Comparison of ENCODE assay signal across 8 cellular contexts in the genomic region with DNA sequence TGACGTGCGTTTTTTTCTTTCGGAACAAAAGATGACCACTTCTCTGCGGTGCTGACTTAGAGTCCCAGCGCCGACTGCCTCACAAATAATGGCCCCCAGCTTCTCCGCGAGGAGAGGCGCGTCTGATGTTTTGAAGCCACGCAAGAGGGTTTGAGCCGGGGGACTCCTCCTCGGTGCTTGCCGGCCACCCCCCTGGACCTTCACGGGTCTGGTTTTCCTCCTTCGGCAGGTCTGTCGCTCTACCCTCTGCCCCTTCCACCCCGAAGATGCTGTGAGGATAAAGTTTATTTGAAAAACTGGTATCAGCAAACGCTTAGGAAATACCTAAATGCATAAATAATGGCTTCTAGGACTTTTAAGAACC. TPM values are rescaled to one million over a fixed set of nuclear protein-coding genes. Genes with fewer than 3 reads are reported as not detected.
DNase-seq lines count a peak whose midpoint lies in the region; ATAC-seq and TF ChIP-seq lines count a peak whose summit lies in the region.

No MANE protein-coding gene starts in this region.

- DNase-seq in M059J (ENCODE audit: low read depth) (peak; percentile 61), NOMO-1 treated with dmso at 0.1 percent for 144 hours (lab: John Stamatoyannopoulos, UW; ENCODE audit: unreplicated experiment) (no peak), globus pallidus (ENCODE audit: low spot score) (no peak), NOMO-1 treated with DMSO at 0.1 percent for 48 hours (lab: John Stamatoyannopoulos, UW; ENCODE audit: unreplicated experiment) (no peak), GM10266 (ENCODE audit: extremely low spot score) (no peak)
- DNase-seq in naive thymus-derived CD4-positive, alpha-beta T cell = no peak

- intact Hi-C loops in dendritic cell treated with granulocyte-macrophage colony-stimulating factor and Interleukin-4, amounts not matched to agents 40 ng/mL and 50 ng/mL, for 4 days (cut with micrococcal nuclease) = loop anchor here (1.0 kb wide), 1 partner anchor 12 kb away; the partner anchor contains the start of gene TOR1A
- intact Hi-C loops in naive thymus-derived CD4-positive, alpha-beta T cell (cut with micrococcal nuclease) = loop anchor here (1.0 to 10.0 kb wide), 12 partner anchors 12 to 400 kb away; partner anchors contain the start of genes TOR1A (in 2 of the 2), TOR1B (in 2 of the 2) and FNBP1 (in 1 of the 2)

- peaks cover 38 to 55% of the 10 kb centered on the region in 2 donors for H3K4me1 ChIP-seq in naive thymus-derived CD4-positive, alpha-beta T cell (ENCODE audit: control insufficient read depth in 2 of 2, insufficient read depth in 2 of 2, low read length in 2 of 2)

- H3K4me3 Mint-ChIP-seq in dendritic cell treated with granulocyte-macrophage colony-stimulating factor and Interleukin-4, amounts not matched to agents 40 ng/mL and 50 ng/mL, for 4 days = peak overlapping the region; percentile 88
- H3K4me3 Mint-ChIP-seq in naive thymus-derived CD4-positive, alpha-beta T cell = peak overlapping the region; percentile 86 to 98 (median 95)

- peaks cover 48% of the 10 kb centered on the region for H3K36me3 Mint-ChIP-seq in dendritic cell treated with granulocyte-macrophage colony-stimulating factor and Interleukin-4, amounts not matched to agents 40 ng/mL and 50 ng/mL, for 4 days (ENCODE audit: low read depth)
- H3K36me3 Mint-ChIP-seq in naive thymus-derived CD4-positive, alpha-beta T cell = peaks cover 0 to 26% (median 12%) of the 10 kb centered on the region in 5 donors

- no peaks in the 10 kb centered on the region for H3K27me3 Mint-ChIP-seq in dendritic cell treated with granulocyte-macrophage colony-stimulating factor and Interleukin-4, amounts not matched to agents 40 ng/mL and 50 ng/mL, for 4 days
- no peaks in the 10 kb centered on the region for H3K27me3 Mint-ChIP-seq in naive thymus-derived CD4-positive, alpha-beta T cell

- peak overlapping the region; percentile 97 for H3K27ac ChIP-seq in naive thymus-derived CD4-positive, alpha-beta T cell (ENCODE audit: low read depth, low read length)

- H3K27me3 ChIP-seq in naive thymus-derived CD4-positive, alpha-beta T cell (ENCODE audit: control insufficient read depth in 2 of 2, insufficient read depth in 2 of 2, low read length in 2 of 2) = no peaks in the 10 kb centered on the region

- POLR2A ChIA-PET in naive thymus-derived CD4-positive, alpha-beta T cell (lab: Charles Lee) = interaction anchor here (0.6 to 11.4 kb wide), 10 partner anchors 9 to 217 kb away, joined by 3 to 162 read pairs (median 6); partner anchors contain the start of genes TOR1A and TOR1B

- H3K4me3 ChIP-seq in GM08714 (ENCODE audit: low read length) = peak overlapping the region; percentile 88
- H3K4me3 ChIP-seq in naive thymus-derived CD4-positive, alpha-beta T cell (ENCODE audit: low read length) = peak overlapping the region; percentile 69

- TF ChIP-seq CTCF in GM10266 (IDR thresholded peaks at IDR 0.05; ENCODE audit: control insufficient read depth, insufficient read depth, low read depth, missing control alignments) = no peak

- CTCF ChIA-PET in naive thymus-derived CD4-positive, alpha-beta T cell (lab: Charles Lee) = interaction anchor here (1.9 kb wide), 1 partner anchor 49 kb away, joined by 6 read pairs; no protein-coding TSS in a partner anchor

- H3K9me3 ChIP-seq in naive thymus-derived CD4-positive, alpha-beta T cell (ENCODE audit: control insufficient read depth in 2 of 3, low read length in 3 of 3) = no peaks in the 10 kb centered on the region

- peak overlapping the region; percentile 93 for H3K27ac Mint-ChIP-seq in dendritic cell treated with granulocyte-macrophage colony-stimulating factor and Interleukin-4, amounts not matched to agents 40 ng/mL and 50 ng/mL, for 4 days
- H3K27ac Mint-ChIP-seq in naive thymus-derived CD4-positive, alpha-beta T cell = peak overlapping the region; percentile 91 to 97 (median 96)

- H3K9me3 Mint-ChIP-seq in dendritic cell treated with granulocyte-macrophage colony-stimulating factor and Interleukin-4, amounts not matched to agents 40 ng/mL and 50 ng/mL, for 4 days = no peaks in the 10 kb centered on the region
- H3K9me3 Mint-ChIP-seq in naive thymus-derived CD4-positive, alpha-beta T cell = no peaks in the 10 kb centered on the region

- peaks cover 55% of the 10 kb centered on the region for H3K4me1 Mint-ChIP-seq in dendritic cell treated with granulocyte-macrophage colony-stimulating factor and Interleukin-4, amounts not matched to agents 40 ng/mL and 50 ng/mL, for 4 days (ENCODE audit: low read depth)
- peaks cover 45 to 71% (median 62%) of the 10 kb centered on the region in 7 donors for H3K4me1 Mint-ChIP-seq in naive thymus-derived CD4-positive, alpha-beta T cell

- peaks cover 14 to 36% (median 19%) of the 10 kb centered on the region in 3 experiments for H3K36me3 ChIP-seq in naive thymus-derived CD4-positive, alpha-beta T cell (ENCODE audit: control insufficient read depth in 2 of 3, insufficient read depth in 3 of 3, low read length in 3 of 3)

- ATAC-seq in naive thymus-derived CD4-positive, alpha-beta T cell = no peak

RNA-seq across cellular contexts. Expression of gene USP20, which starts 0.6 kb away (rescaled TPM):
- 5.5 and 18.0 TPM in 2 replicates for total RNA-seq in M059J (2014; rRNA removed; shearing (Covaris generic))
- 100 to 1,000 TPM in 3 of 5 experiments, 10 to 100 TPM in 2; 94.9 to 156 (median 118) TPM for total RNA-seq in naive thymus-derived CD4-positive, alpha-beta T cell
- polyA plus RNA-seq in naive thymus-derived CD4-positive, alpha-beta T cell = 10 to 100 TPM; 41.0 to 87.2 TPM

RNA-seq across cellular contexts. Expression of gene C9orf78, which starts 0.8 kb away (rescaled TPM):
- 49.9 and 51.4 TPM in 2 replicates for total RNA-seq in M059J (2014; rRNA removed; shearing (Covaris generic))
- 100 to 1,000 TPM in 2 of 5 experiments, 10 to 100 TPM in 3; 66.2 to 118 (median 95.8) TPM for total RNA-seq in naive thymus-derived CD4-positive, alpha-beta T cell
- polyA plus RNA-seq in naive thymus-derived CD4-positive, alpha-beta T cell = 100 to 1,000 TPM; 175 to 234 TPM

RNA-seq across cellular contexts. Expression of gene TOR1A, which starts 11.9 kb away (rescaled TPM):
- total RNA-seq in M059J (2014; rRNA removed; shearing (Covaris generic)) = 100 and 104 TPM in 2 replicates
- 10 to 100 TPM; 13.8 to 52.9 (median 34.7) TPM for total RNA-seq in naive thymus-derived CD4-positive, alpha-beta T cell
- 10 to 100 TPM; 48.9 to 68.2 TPM for polyA plus RNA-seq in naive thymus-derived CD4-positive, alpha-beta T cell

RNA-seq across cellular contexts. Expression of gene TOR1B, which starts 32.9 kb away (rescaled TPM):
- total RNA-seq in M059J (2014; rRNA removed; shearing (Covaris generic)) = 68.5 and 74.6 TPM in 2 replicates
- total RNA-seq in naive thymus-derived CD4-positive, alpha-beta T cell = 10 to 100 TPM; 16.2 to 30.9 (median 23.9) TPM
- polyA plus RNA-seq in naive thymus-derived CD4-positive, alpha-beta T cell = 10 to 100 TPM; 10.9 to 21.7 TPM
